8 cellular contexts compared by ENCODE assay signal in the genomic region with DNA sequence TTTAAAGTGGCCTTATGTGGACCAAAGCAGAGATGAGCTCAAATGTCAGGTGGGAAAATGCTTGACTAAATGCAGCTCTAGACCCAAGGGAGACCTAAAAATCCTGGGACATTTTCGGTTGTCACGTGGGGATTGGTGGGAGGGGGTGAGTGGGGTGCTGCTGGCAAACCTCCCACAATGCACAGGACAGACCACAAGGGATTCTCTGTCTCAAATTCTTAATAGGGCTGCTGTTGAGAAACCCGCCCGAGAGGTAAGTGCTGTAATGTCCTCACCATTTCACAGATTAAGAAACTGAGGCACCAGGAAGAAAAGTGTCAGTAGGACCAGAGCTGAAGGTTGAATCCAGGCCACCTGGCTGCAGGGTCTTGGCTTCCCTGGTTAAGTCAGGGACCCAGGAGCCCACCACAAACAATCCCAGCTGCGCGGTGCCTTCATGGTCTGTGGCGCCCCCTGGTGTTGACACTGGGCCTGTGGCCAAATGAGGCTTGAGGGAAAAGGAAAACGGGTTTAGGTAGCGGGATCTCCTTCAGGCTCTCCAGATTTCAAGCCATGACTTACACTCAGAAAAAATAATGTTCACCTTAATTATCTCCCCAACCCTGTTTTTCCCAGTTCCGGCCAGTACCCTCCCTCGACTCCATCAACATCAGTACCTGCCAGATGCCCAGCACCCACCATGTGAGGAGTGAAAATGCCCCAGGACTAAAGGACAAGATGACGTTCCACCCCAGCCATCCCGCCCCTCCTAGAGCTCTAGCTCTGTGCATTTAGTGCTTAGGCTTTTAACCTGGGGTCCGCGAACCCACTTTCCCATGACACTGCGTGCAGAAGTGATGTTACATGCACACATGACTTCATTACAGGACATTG. TPM values are rescaled to one million over a fixed set of nuclear protein-coding genes. Genes with fewer than 3 reads are reported as not detected.
DNase-seq lines count a peak whose midpoint lies in the region; ATAC-seq lines count a peak whose summit lies in the region.

No MANE protein-coding gene starts in this region.

- H3K4me1 Mint-ChIP-seq in immature natural killer cell = no peaks in the 10 kb centered on the region

- no peak overlapping the region for H3K9ac ChIP-seq in adipocyte (ENCODE audit: low read length)

- H3K36me3 Mint-ChIP-seq in immature natural killer cell = no peaks in the 10 kb centered on the region

- H3K27ac Mint-ChIP-seq in immature natural killer cell = no peak overlapping the region

- in situ Hi-C loops in SK-MEL-5 (cut with HindIII; ENCODE audit: low pct_unique_long_range_greater_than_20kb, low sequenced_read_pairs) = no loop called here

- ATAC-seq in HG02642 (IDR thresholded peaks at IDR 0.05; ENCODE audit: poor library complexity, unreplicated experiment) (no peak), HG03457 (IDR thresholded peaks at IDR 0.05; ENCODE audit: unreplicated experiment) (no peak)

- H3K27me3 Mint-ChIP-seq in immature natural killer cell (ENCODE audit: low read depth in 3 of 3) = peaks cover 4 to 9% (median 8%) of the 10 kb centered on the region in 3 donors

- peaks cover 79% of the 10 kb centered on the region for H3K27me3 ChIP-seq in adipocyte (replicated peaks; ENCODE audit: control insufficient read depth, insufficient read depth, low read length)

- no peaks in the 10 kb centered on the region for H3K4me1 ChIP-seq in adipocyte (ENCODE audit: control insufficient read depth, insufficient read depth, low read length)

- H3K9me3 Mint-ChIP-seq in immature natural killer cell = no peaks in the 10 kb centered on the region

- no peak overlapping the region for H3K4me3 Mint-ChIP-seq in immature natural killer cell

- DNase-seq in NCI-H2196 (lab: John Stamatoyannopoulos, UW; ENCODE audit: unreplicated experiment) = peak; percentile 25
- DNase-seq in NCI-H2196 treated with DMSO at 0.1 percent for 48 hours (lab: John Stamatoyannopoulos, UW; ENCODE audit: unreplicated experiment) = no peak
- peak; percentile 58 for DNase-seq in SK-MEL-5 (ENCODE audit: low read depth, low spot score)
- peak; percentile 67 for DNase-seq in adipocyte (ENCODE audit: low read depth)
- DNase-seq in immature natural killer cell = peak; percentile 44 to 56 (median 47)
- DNase-seq in stimulated activated CD8-positive, alpha-beta memory T cell treated with anti-CD3 and anti-CD28 coated beads, Interleukin-12 subunit alpha, Interleukin-12 subunit beta, amount 100 ng/mL, for 1 hour (ENCODE audit: low read depth) = peak; percentile 30

- H3K4me3 ChIP-seq in adipocyte (ENCODE audit: low read length) = no peak overlapping the region

- no peaks in the 10 kb centered on the region for H3K36me3 ChIP-seq in adipocyte (ENCODE audit: control insufficient read depth, insufficient read depth, low read length, severe bottlenecking)

- no peaks in the 10 kb centered on the region for H3K9me3 ChIP-seq in adipocyte (ENCODE audit: control insufficient read depth, low read length)

RNA-seq across cellular contexts. Expression of gene HLA-G, which starts 7.2 kb away (rescaled TPM):
- 0.32 and 0.37 TPM in 2 replicates for total RNA-seq in SK-MEL-5 (2014; rRNA removed; shearing (Covaris generic))
- 0.11 and 0.54 TPM in 2 replicates for polyA plus RNA-seq in SK-MEL-5 (2015; cell fraction: cytosol; rRNA removed)
- 1.0 TPM in 1 of 2 replicates, not detected in the other for polyA plus RNA-seq in SK-MEL-5 (2015; cell fraction: nucleus; rRNA removed)
- polyA plus RNA-seq in immature natural killer cell = 1 to 10 TPM in 2 of 3 donors, not detected in 1; 2.1 to 3.1 TPM
